Comparison of ENCODE assay signal across 1 cellular context in the genomic region with DNA sequence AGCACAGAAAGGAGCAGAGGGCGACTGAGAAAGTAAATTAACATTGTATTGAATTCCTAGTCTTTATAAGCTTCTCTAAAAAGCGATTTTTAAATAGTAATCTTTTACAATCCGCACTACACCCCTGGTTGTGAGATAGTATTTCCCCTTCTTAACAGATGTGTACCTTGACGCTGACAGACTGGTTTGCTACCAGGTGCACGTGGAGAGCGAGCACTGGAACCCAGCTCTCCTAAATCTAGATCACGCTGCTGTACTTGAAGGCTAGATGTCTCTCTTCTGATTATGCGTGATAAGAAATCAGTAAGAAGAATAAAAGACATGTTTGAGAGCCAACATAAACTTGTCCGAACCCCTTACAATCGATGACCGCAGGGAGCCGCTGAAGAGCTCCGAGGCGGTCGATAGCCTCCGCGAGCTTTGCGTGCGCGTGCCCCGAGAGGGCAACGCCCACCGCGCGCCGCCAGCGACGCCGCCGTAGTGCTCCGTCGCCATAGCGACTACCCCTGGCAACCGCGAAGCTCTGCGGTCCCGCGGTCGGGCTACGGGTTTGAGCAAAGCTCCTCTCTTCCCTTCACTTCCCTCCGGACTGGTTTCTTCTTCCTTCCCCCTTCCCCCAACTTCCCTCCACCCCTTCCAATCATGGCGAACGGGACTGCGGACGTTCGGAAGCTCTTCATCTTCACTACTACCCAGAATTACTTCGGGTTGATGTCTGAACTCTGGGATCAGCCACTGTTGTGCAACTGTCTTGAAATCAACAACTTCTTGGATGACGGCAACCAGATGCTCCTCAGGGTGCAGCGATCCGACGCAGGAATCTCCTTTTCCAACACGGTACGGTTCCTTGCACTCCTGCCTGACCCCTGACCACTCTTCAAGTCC.
TF ChIP-seq lines count a peak whose summit lies in the region.

A gene with protein sequence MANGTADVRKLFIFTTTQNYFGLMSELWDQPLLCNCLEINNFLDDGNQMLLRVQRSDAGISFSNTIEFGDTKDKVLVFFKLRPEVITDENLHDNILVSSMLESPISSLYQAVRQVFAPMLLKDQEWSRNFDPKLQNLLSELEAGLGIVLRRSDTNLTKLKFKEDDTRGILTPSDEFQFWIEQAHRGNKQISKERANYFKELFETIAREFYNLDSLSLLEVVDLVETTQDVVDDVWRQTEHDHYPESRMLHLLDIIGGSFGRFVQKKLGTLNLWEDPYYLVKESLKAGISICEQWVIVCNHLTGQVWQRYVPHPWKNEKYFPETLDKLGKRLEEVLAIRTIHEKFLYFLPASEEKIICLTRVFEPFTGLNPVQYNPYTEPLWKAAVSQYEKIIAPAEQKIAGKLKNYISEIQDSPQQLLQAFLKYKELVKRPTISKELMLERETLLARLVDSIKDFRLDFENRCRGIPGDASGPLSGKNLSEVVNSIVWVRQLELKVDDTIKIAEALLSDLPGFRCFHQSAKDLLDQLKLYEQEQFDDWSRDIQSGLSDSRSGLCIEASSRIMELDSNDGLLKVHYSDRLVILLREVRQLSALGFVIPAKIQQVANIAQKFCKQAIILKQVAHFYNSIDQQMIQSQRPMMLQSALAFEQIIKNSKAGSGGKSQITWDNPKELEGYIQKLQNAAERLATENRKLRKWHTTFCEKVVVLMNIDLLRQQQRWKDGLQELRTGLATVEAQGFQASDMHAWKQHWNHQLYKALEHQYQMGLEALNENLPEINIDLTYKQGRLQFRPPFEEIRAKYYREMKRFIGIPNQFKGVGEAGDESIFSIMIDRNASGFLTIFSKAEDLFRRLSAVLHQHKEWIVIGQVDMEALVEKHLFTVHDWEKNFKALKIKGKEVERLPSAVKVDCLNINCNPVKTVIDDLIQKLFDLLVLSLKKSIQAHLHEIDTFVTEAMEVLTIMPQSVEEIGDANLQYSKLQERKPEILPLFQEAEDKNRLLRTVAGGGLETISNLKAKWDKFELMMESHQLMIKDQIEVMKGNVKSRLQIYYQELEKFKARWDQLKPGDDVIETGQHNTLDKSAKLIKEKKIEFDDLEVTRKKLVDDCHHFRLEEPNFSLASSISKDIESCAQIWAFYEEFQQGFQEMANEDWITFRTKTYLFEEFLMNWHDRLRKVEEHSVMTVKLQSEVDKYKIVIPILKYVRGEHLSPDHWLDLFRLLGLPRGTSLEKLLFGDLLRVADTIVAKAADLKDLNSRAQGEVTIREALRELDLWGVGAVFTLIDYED (N-terminal part only) (plus strand): TSS at position 494 of the 885 bp plus-strand sequence. CDS start 149 bp downstream, at position 643.

TF ChIP-seq in endothelial cell of umbilical vein, 7 proteins besides CTCF, POLR2A, EP300 and RAD21:
- TF ChIP-seq, protein P1, sequence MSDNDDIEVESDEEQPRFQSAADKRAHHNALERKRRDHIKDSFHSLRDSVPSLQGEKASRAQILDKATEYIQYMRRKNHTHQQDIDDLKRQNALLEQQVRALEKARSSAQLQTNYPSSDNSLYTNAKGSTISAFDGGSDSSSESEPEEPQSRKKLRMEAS (IDR thresholded peaks at IDR 0.05; ENCODE audit: insufficient read depth, insufficient read length), result peak; percentile 57
- TF ChIP-seq POLR2AphosphoS5 (IDR thresholded peaks at IDR 0.05; ENCODE audit: insufficient read depth, low read depth, low read length), result peak; percentile 67
- peak; percentile 17 for TF ChIP-seq GATA2 (IDR thresholded peaks at IDR 0.05; ENCODE audit: insufficient read depth, insufficient read length, low read depth, low read length)
- no peak for TF ChIP-seq FOS (IDR thresholded peaks at IDR 0.05; ENCODE audit: borderline replicate concordance, insufficient read depth, low read length)
- no peak for TF ChIP-seq MYC (IDR thresholded peaks at IDR 0.05; ENCODE audit: low read depth, low read length)
- TF ChIP-seq JUN (IDR thresholded peaks at IDR 0.05; ENCODE audit: borderline replicate concordance, insufficient read depth, insufficient read length, low read depth), result no peak
- TF ChIP-seq EZH2 (IDR thresholded peaks at IDR 0.05; ENCODE audit: borderline replicate concordance, low read depth, low read length, severe bottlenecking), result no peak
TF ChIP-seq in endothelial cell of umbilical vein: peak in this region for 3.
